In genomic region chr2:196431957-196432356, GRCh38 we compare ENCODE assay signal across 8 cellular contexts.
DNase-seq lines count a peak whose midpoint lies in the region; ATAC-seq and TF ChIP-seq lines count a peak whose summit lies in the region.

No MANE protein-coding gene starts in this region.

- no peak overlapping the region for H3K4me3 ChIP-seq in epithelial cell of esophagus (ENCODE audit: low read length)

- peak; percentile 47 for TF ChIP-seq CTCF in epithelial cell of esophagus (IDR thresholded peaks at IDR 0.05; ENCODE audit: insufficient read depth, low read depth, low read length, missing control alignments)

- DNase-seq in SIG-M5 treated with dmso at 0.1 percent for 504 hours (lab: John Stamatoyannopoulos, UW; ENCODE audit: unreplicated experiment) (peak; percentile 9), SIG-M5 (lab: John Stamatoyannopoulos, UW) (no peak), NCI-H460 (ENCODE audit: extremely low read depth, low read depth) (peak; percentile 41), epithelial cell of esophagus (ENCODE audit: low read depth) (peak; percentile 19), renal cortical epithelial cell (ENCODE audit: low read depth) (peak; percentile 19)
- no peak for DNase-seq in activated naive CD4-positive, alpha-beta T cell (lab: John Stamatoyannopoulos, UW)

- ATAC-seq in HG03342 (IDR thresholded peaks at IDR 0.05; ENCODE audit: unreplicated experiment) (no peak), GM19455 (IDR thresholded peaks at IDR 0.05; ENCODE audit: unreplicated experiment) (no peak)

Comparison
In these comparisons a context has a peak if more than half of its experiments do, and no peak if none do; other contexts are left out.
1. DNase-seq: peak in SIG-M5 treated with dmso at 0.1 percent for 504 hours (single experiment), NCI-H460 (single experiment), epithelial cell of esophagus (single experiment) and renal cortical epithelial cell (single experiment); none in SIG-M5 (single experiment) and activated naive CD4-positive, alpha-beta T cell (0 of 4).